In the genomic region with DNA sequence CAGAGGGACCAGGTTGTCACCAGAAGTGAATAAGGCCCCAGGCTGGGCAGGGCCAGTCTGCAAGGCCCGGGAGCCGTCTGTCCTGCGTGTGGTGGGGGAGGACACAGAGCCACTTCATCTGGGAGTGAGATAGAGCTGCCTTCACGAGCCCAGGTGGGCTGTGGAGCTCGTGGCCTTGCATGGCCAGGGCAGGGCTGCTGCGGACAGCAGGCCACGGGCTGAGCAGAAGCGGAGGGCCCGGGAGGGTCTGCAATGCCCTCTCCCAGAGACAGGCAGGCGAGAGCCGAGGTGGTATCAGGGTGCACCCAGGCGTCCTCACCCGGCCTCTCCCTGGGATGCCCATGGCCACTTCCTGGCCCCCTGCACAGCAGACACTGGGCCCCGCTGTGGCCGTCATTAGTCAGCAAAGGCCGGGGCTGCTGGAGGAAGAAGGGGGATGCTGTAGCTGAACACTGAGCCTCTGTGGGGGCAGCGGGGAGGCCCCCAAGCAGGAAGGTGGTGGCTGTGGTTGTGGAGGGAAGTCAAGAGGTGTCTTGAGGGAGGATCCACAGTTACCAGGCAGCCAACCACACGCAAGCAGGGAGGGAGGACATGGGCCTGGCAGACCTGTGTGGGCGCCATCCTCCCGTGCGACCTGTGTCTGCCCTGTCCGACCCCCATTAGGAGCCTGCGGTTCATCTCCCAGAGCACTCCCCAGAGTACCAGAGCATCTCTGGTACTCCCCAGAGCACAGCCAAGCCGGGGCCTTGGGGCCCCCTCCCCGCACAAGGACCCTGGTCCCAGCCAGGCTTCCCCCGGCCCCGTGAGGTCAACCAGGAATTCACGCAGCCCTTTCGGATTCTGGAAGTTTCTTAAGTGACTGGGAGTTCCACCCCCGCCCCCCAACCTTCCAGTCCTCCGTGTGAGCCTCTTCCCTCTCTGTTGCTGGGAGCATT, we compare ENCODE assay signal across 1 cellular context.
TF ChIP-seq lines count a peak whose summit lies in the region.

No MANE protein-coding gene starts in this region.

TF ChIP-seq in H1, 55 proteins besides CTCF, POLR2A, EP300 and RAD21 (continued from another document):
- TF ChIP-seq SP2 (IDR thresholded peaks at IDR 0.05; ENCODE audit: low read length): no peak
- no peak for TF ChIP-seq CBX8 (IDR thresholded peaks at IDR 0.05; ENCODE audit: borderline replicate concordance, low read depth, low read length)
- no peak for TF ChIP-seq TBP (IDR thresholded peaks at IDR 0.05; ENCODE audit: low read depth, low read length)
- no peak for TF ChIP-seq SIX5 (IDR thresholded peaks at IDR 0.05; ENCODE audit: low read depth, low read length)
- TF ChIP-seq POLR2AphosphoS5 (IDR thresholded peaks at IDR 0.05; ENCODE audit: low read depth, low read length): no peak
- no peak for TF ChIP-seq GABPA (IDR thresholded peaks at IDR 0.05; ENCODE audit: borderline replicate concordance, insufficient read depth, low read length)
- TF ChIP-seq BCL11A (IDR thresholded peaks at IDR 0.05; ENCODE audit: low read depth in 2 of 2, low read length in 2 of 2): no peak
- TF ChIP-seq GTF2F1 (IDR thresholded peaks at IDR 0.05; ENCODE audit: borderline replicate concordance, low read depth, low read length): no peak
- no peak for TF ChIP-seq SIN3A (conservative IDR thresholded peaks at IDR 0.05 in 1 of 2, IDR thresholded peaks at IDR 0.05 in 1 of 2; ENCODE audit: low read depth in 1 of 2, low read length in 2 of 2)
- no peak for TF ChIP-seq ASH2L (IDR thresholded peaks at IDR 0.05; ENCODE audit: low read length)
- no peak for TF ChIP-seq NRF1 (IDR thresholded peaks at IDR 0.05; ENCODE audit: low read depth, low read length)
- no peak for TF ChIP-seq RBBP5 (IDR thresholded peaks at IDR 0.05; ENCODE audit: borderline replicate concordance, low read depth, low read length)
- TF ChIP-seq TAF7 (optimal IDR thresholded peaks at IDR 0.05; ENCODE audit: borderline replicate concordance, low read depth, low read length): no peak
- no peak for TF ChIP-seq HDAC2 (IDR thresholded peaks at IDR 0.05; ENCODE audit: borderline replicate concordance in 1 of 2, low read depth in 2 of 2, low read length in 2 of 2)
- TF ChIP-seq JUN (IDR thresholded peaks at IDR 0.05; ENCODE audit: low read depth, low read length): no peak
